ENCODE assay signal across 8 cellular contexts in the genomic region with DNA sequence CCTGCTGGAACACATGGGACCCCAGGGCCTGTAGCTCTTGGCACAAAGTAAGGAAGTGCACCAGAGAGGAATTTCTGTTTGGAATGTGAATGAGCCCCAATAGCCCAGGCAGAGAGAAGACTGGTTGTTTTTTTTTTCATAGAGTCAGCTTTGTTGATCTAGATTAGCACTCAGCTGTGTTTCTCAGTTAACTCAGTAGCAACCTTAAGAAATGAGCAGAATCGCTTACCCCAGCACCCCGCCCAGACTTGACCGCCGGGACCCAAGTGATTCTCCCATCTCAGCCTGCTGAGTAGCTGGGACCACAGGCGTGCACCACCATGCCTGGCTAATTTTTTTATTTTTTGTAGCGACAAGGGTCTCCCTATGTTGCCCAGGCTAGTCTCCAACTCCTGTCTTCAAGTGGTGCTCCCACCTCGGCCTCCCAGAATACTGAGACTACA. TPM values are rescaled to one million over a fixed set of nuclear protein-coding genes. Genes with fewer than 3 reads are reported as not detected.
DNase-seq lines count a peak whose midpoint lies in the region; ATAC-seq and TF ChIP-seq lines count a peak whose summit lies in the region.

No MANE protein-coding gene starts in this region.

- ATAC-seq in heart right ventricle: no peak
- ATAC-seq in activated T-helper 17 cell treated with anti-CD3 and anti-CD28 coated beads, Interleukin-2, amount 50 U/mL, for 72 hours (replicated peaks): no peak
- no peak for ATAC-seq in GM18517 (IDR thresholded peaks at IDR 0.05; ENCODE audit: unreplicated experiment)
- ATAC-seq in HG02759 (IDR thresholded peaks at IDR 0.05; ENCODE audit: unreplicated experiment): no peak

- peaks cover 12% of the 10 kb centered on the region for H3K4me1 Mint-ChIP-seq in activated T-helper 17 cell treated with anti-CD3 and anti-CD28 coated beads, Interleukin-2, amount 50 U/mL, for 72 hours

- intact Hi-C loops in heart right ventricle (cut with DNase I): no loop called here
- intact Hi-C loops in cardiac septum (cut with DNase I): no loop called here

- H3K36me3 ChIP-seq in heart right ventricle (peaks cover 0 to 21% (median 6%) of the 10 kb centered on the region in 9 donors), subcutaneous abdominal adipose tissue (ENCODE audit: control insufficient read depth in 5 of 5, insufficient read depth in 5 of 5, low read length in 5 of 5) (peaks cover 0 to 5% (median 0%) of the 10 kb centered on the region in 5 donors)

- H3K27me3 ChIP-seq in heart right ventricle (no peaks in the 10 kb centered on the region), subcutaneous abdominal adipose tissue (ENCODE audit: control insufficient read depth in 5 of 5, insufficient read depth in 4 of 5, low read length in 5 of 5) (peaks cover 0 to 2% (median 0%) of the 10 kb centered on the region in 5 donors)

- H3K27me3 Mint-ChIP-seq in activated T-helper 17 cell treated with anti-CD3 and anti-CD28 coated beads, Interleukin-2, amount 50 U/mL, for 72 hours: no peaks in the 10 kb centered on the region

- H3K4me3 Mint-ChIP-seq in activated T-helper 17 cell treated with anti-CD3 and anti-CD28 coated beads, Interleukin-2, amount 50 U/mL, for 72 hours: peak overlapping the region; percentile 98

- peaks cover 97% of the 10 kb centered on the region for H3K36me3 Mint-ChIP-seq in activated T-helper 17 cell treated with anti-CD3 and anti-CD28 coated beads, Interleukin-2, amount 50 U/mL, for 72 hours (ENCODE audit: low read depth)

- H3K4me3 ChIP-seq in heart right ventricle: peak overlapping the region in 8 of 10 donors; percentile 75 to 97 (median 93)
- peak overlapping the region; percentile 28 for H3K4me3 ChIP-seq in iPS-18c (ENCODE audit: insufficient read depth, low read depth, low read length)
- H3K4me3 ChIP-seq in subcutaneous abdominal adipose tissue (ENCODE audit: low read depth in 1 of 5, low read length in 5 of 5): peak overlapping the region in 1 of 5 donors; percentile 24

- DNase-seq in heart right ventricle (no peak), cardiac septum (ENCODE audit: low spot score) (no peak), NCI-H1417 (lab: John Stamatoyannopoulos, UW) (no peak)

- peak overlapping the region in 8 of 10 donors; percentile 3 to 99 (median 70) for H3K27ac ChIP-seq in heart right ventricle
- H3K27ac ChIP-seq in subcutaneous abdominal adipose tissue (ENCODE audit: low read depth, low read length): peak overlapping the region; percentile 16

- H3K27ac Mint-ChIP-seq in activated T-helper 17 cell treated with anti-CD3 and anti-CD28 coated beads, Interleukin-2, amount 50 U/mL, for 72 hours: peak overlapping the region; percentile 98

- H3K9me3 Mint-ChIP-seq in activated T-helper 17 cell treated with anti-CD3 and anti-CD28 coated beads, Interleukin-2, amount 50 U/mL, for 72 hours: no peaks in the 10 kb centered on the region

- H3K4me1 ChIP-seq in heart right ventricle: peaks cover 0 to 57% (median 50%) of the 10 kb centered on the region in 9 donors
- peaks cover 10 to 52% (median 49%) of the 10 kb centered on the region in 5 donors for H3K4me1 ChIP-seq in subcutaneous abdominal adipose tissue (ENCODE audit: control insufficient read depth in 5 of 5, insufficient read depth in 5 of 5, low read length in 5 of 5)

- 29 to 44% methylated on average over 7 of the region's 7 CpGs for WGBS in heart right ventricle, 2 donors

- H3K9me3 ChIP-seq in heart right ventricle: no peaks in the 10 kb centered on the region
- no peaks in the 10 kb centered on the region for H3K9me3 ChIP-seq in iPS-18c (ENCODE audit: control insufficient read depth, insufficient read depth, low read length)
- no peaks in the 10 kb centered on the region for H3K9me3 ChIP-seq in subcutaneous abdominal adipose tissue (ENCODE audit: control insufficient read depth in 5 of 5, low read length in 5 of 5)

- H3K9ac ChIP-seq in subcutaneous abdominal adipose tissue (ENCODE audit: low read length in 5 of 5): peak overlapping the region in 4 of 5 donors; percentile 6 to 86 (median 38)

- TF ChIP-seq CTCF in heart right ventricle (IDR thresholded peaks at IDR 0.05): no peak

RNA-seq across cellular contexts. Expression of a gene that starts 2.8 kb away (rescaled TPM):
- total RNA-seq in heart right ventricle (10 to 100 TPM in 8 of 10 donors, 1 to 10 TPM in 2; 9.7 to 16.0 (median 12.9) TPM), cardiac septum (9.5 TPM)
- polyA plus RNA-seq in heart right ventricle: 10 to 100 TPM in 1 of 2 donors, 1 to 10 TPM in 1; 6.0 to 14.1 TPM
- 10 to 100 TPM; 24.2 to 33.2 TPM for total RNA-seq in activated T-helper 17 cell treated with anti-CD3 and anti-CD28 coated beads, Interleukin-2, amount 50 U/mL, for 72 hours

RNA-seq across cellular contexts. Expression of a gene that starts 3.0 kb away (rescaled TPM):
- total RNA-seq in heart right ventricle: 10 to 100 TPM; 41.6 to 59.1 (median 47.3) TPM
- 10 to 100 TPM; 29.0 to 55.5 TPM for polyA plus RNA-seq in heart right ventricle
- 42.1 TPM for total RNA-seq in cardiac septum
- 100 to 1,000 TPM; 175 to 201 TPM for total RNA-seq in activated T-helper 17 cell treated with anti-CD3 and anti-CD28 coated beads, Interleukin-2, amount 50 U/mL, for 72 hours
